ENCODE assay signal across 10 cellular contexts in the genomic region with DNA sequence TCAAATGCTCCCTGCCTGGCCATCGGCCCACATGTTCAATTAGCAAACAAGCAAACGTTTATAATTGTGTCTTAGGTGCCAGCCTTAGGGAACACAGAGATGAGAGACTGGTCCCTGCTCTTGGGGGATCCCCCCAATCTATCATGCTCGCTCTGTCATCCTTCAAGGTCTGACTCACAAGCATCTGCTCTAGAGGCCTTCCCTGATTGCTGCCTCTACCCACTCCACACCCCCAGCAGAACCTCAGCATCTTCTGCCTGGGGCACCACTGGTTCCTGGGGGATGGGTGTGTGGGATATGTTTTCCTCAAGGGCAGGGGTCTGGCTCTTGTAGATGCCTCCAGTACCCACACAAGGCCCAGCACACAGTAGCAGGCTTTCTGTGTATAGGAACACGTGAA. TPM values are rescaled to one million over a fixed set of nuclear protein-coding genes. Genes with fewer than 3 reads are reported as not detected.
DNase-seq lines count a peak whose midpoint lies in the region; ATAC-seq and TF ChIP-seq lines count a peak whose summit lies in the region.
"Had no signal": no experiment of that assay in that cellular context is flagged by ENCODE, and none has a peak within 500 bp of the region (broad histone marks: within the 10 kb centered on the region; RNA-seq: fewer than 3 reads in every experiment).

No MANE protein-coding gene starts in this region.

- H3K9me3 ChIP-seq in SK-N-SH, result no peaks in the 10 kb centered on the region
- H3K9me3 ChIP-seq: stomach had no signal

- peak overlapping the region; percentile 50 for H3K27ac Mint-ChIP-seq in activated naive CD8-positive, alpha-beta T cell treated with anti-CD3 and anti-CD28 coated beads, Interleukin-2, amount 50 U/mL, for 24 hours

- no peaks in the 10 kb centered on the region for H4K20me1 ChIP-seq in SK-N-SH (ENCODE audit: insufficient read depth)

- no peaks in the 10 kb centered on the region for H3K79me2 ChIP-seq in SK-N-SH (ENCODE audit: insufficient read depth)

- no peaks in the 10 kb centered on the region for H3K9me2 ChIP-seq in SK-N-SH

- no peaks in the 10 kb centered on the region for H3F3A ChIP-seq in SK-N-SH (replicated peaks; ENCODE audit: insufficient read depth)

- no peaks in the 10 kb centered on the region for H3K9me3 Mint-ChIP-seq in activated naive CD8-positive, alpha-beta T cell treated with anti-CD3 and anti-CD28 coated beads, Interleukin-2, amount 50 U/mL, for 24 hours

- no peak overlapping the region for H3K27ac ChIP-seq in SK-N-SH (ENCODE audit: low read depth in 2 of 2, low read length in 1 of 2)

- no peaks in the 10 kb centered on the region for H3K27me3 ChIP-seq in SK-N-SH (ENCODE audit: insufficient read depth)

- H3K4me1 ChIP-seq in SK-N-SH (ENCODE audit: control insufficient read depth in 1 of 2, insufficient read depth in 2 of 2, low read depth in 1 of 2, low read length in 1 of 2), result no peaks in the 10 kb centered on the region; a peak in 1 of 4 replicates

- 87% methylated on average over 2 of the region's 4 CpGs for WGBS in SK-N-SH (ENCODE audit: low lambda C conversion rate)

- H3K4me3 Mint-ChIP-seq in activated naive CD8-positive, alpha-beta T cell treated with anti-CD3 and anti-CD28 coated beads, Interleukin-2, amount 50 U/mL, for 24 hours, result no peak overlapping the region

- CTCF ChIA-PET in SK-N-SH (lab: Yijun Ruan, JAX), result no interaction called here

- peaks cover 2% of the 10 kb centered on the region for H3K36me3 Mint-ChIP-seq in activated naive CD8-positive, alpha-beta T cell treated with anti-CD3 and anti-CD28 coated beads, Interleukin-2, amount 50 U/mL, for 24 hours (ENCODE audit: low read depth)

- no peak for TF ChIP-seq RAD21 in SK-N-SH (IDR thresholded peaks at IDR 0.05; ENCODE audit: low read length)

- H3K27me3 Mint-ChIP-seq in activated naive CD8-positive, alpha-beta T cell treated with anti-CD3 and anti-CD28 coated beads, Interleukin-2, amount 50 U/mL, for 24 hours, result peaks cover 3% of the 10 kb centered on the region

- no peak overlapping the region for H3K9ac ChIP-seq in SK-N-SH

- no peak overlapping the region for H3K4me2 ChIP-seq in SK-N-SH

- TF ChIP-seq CTCF in SK-N-SH (IDR thresholded peaks at IDR 0.05), result no peak

- peak; percentile 52 for DNase-seq in activated T-cell treated with anti-CD3 and anti-CD28 coated beads for 24 hours (ENCODE audit: low read depth)
- DNase-seq in activated T-cell treated with anti-CD3 and anti-CD28 coated beads, Interleukin-2, amount 50 U/mL, for 1 hour, result no peak
- DNase-seq in activated naive CD8-positive, alpha-beta T cell treated with anti-CD3 and anti-CD28 coated beads, Interleukin-2, amount 50 U/mL, for 24 hours, result no peak
- peak; percentile 36 to 49 for DNase-seq in stimulated activated CD8-positive, alpha-beta memory T cell treated with anti-CD3 and anti-CD28 coated beads, Interleukin-15, amount 100 ng/mL, for 48 hours (ENCODE audit: low read depth in 2 of 2)
- no peak for DNase-seq in SK-N-SH
- DNase-seq in amygdala (lab: John Stamatoyannopoulos, UW), result no peak
- DNase-seq: left cardiac atrium, stomach had no signal

- no peak overlapping the region for H2AFZ ChIP-seq in SK-N-SH (ENCODE audit: low read depth)

- POLR2A ChIA-PET in SK-N-SH (lab: Yijun Ruan, JAX), result no interaction called here

- H3K36me3 ChIP-seq in SK-N-SH (replicated peaks in 1 of 2; ENCODE audit: control insufficient read depth in 1 of 2, insufficient read depth in 2 of 2, low read length in 1 of 2), result no peaks in the 10 kb centered on the region
- H3K36me3 ChIP-seq: stomach had no signal

- no peak overlapping the region for H3K4me3 ChIP-seq in SK-N-SH (ENCODE audit: low read depth in 2 of 2, low read length in 1 of 2)
- H3K4me3 ChIP-seq: stomach had no signal

- ATAC-seq in HG03378 (IDR thresholded peaks at IDR 0.05; ENCODE audit: unreplicated experiment) (peak; percentile 31), HG03469 (IDR thresholded peaks at IDR 0.05; ENCODE audit: unreplicated experiment) (no peak)
- peak; percentile 82 for ATAC-seq in activated naive CD8-positive, alpha-beta T cell treated with anti-CD3 and anti-CD28 coated beads, Interleukin-2, amount 50 U/mL, for 24 hours
- ATAC-seq: left cardiac atrium had no signal

- H3K4me1 Mint-ChIP-seq in activated naive CD8-positive, alpha-beta T cell treated with anti-CD3 and anti-CD28 coated beads, Interleukin-2, amount 50 U/mL, for 24 hours, result peaks cover 59% of the 10 kb centered on the region

- TF ChIP-seq EP300 in SK-N-SH (IDR thresholded peaks at IDR 0.05; ENCODE audit: borderline replicate concordance in 1 of 2, low read depth in 1 of 2, low read length in 1 of 2), result no peak

TF ChIP-seq in SK-N-SH, 30 proteins besides CTCF, POLR2A, EP300 and RAD21:
- TF ChIP-seq POLR2AphosphoS5 (IDR thresholded peaks at IDR 0.05; ENCODE audit: low read depth, low read length) (no peak), TCF12 (IDR thresholded peaks at IDR 0.05) (no peak), TEAD4 (IDR thresholded peaks at IDR 0.05; ENCODE audit: borderline replicate concordance, insufficient read depth) (no peak), MEF2A (IDR thresholded peaks at IDR 0.05; ENCODE audit: borderline replicate concordance, low read depth) (no peak), MXI1 (IDR thresholded peaks at IDR 0.05; ENCODE audit: low read depth, low read length) (no peak), CHD2 (IDR thresholded peaks at IDR 0.05; ENCODE audit: low read length, partially characterized antibody) (no peak), ELF1 (IDR thresholded peaks at IDR 0.05) (no peak), GATA2 (CRISPR knock-in tag; IDR thresholded peaks at IDR 0.05) (no peak), RFX5 (IDR thresholded peaks at IDR 0.05; ENCODE audit: low read length) (no peak)
- TF ChIP-seq, protein P1, sequence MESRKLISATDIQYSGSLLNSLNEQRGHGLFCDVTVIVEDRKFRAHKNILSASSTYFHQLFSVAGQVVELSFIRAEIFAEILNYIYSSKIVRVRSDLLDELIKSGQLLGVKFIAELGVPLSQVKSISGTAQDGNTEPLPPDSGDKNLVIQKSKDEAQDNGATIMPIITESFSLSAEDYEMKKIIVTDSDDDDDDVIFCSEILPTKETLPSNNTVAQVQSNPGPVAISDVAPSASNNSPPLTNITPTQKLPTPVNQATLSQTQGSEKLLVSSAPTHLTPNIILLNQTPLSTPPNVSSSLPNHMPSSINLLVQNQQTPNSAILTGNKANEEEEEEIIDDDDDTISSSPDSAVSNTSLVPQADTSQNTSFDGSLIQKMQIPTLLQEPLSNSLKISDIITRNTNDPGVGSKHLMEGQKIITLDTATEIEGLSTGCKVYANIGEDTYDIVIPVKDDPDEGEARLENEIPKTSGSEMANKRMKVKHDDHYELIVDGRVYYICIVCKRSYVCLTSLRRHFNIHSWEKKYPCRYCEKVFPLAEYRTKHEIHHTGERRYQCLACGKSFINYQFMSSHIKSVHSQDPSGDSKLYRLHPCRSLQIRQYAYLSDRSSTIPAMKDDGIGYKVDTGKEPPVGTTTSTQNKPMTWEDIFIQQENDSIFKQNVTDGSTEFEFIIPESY (IDR thresholded peaks at IDR 0.05; ENCODE audit: borderline replicate concordance, low read depth), result no peak

RNA-seq across cellular contexts. Expression of a gene that starts 2.1 kb away (rescaled TPM):
- not detected in 2 replicates for polyA plus RNA-seq in SK-N-SH (2012; rRNA removed)
- polyA plus RNA-seq in SK-N-SH (2012; cell fraction: cytosol; rRNA removed), result not detected in 2 replicates
- polyA plus RNA-seq in SK-N-SH (2012; cell fraction: nucleus; rRNA removed), result 0.01 TPM in 1 of 2 replicates, not detected in the other

RNA-seq across cellular contexts. Expression of a gene that starts 33.1 kb away (rescaled TPM):
- polyA plus RNA-seq in SK-N-SH (2012; rRNA removed), result 3.1 and 8.5 TPM in 2 replicates
- 3.2 and 4.4 TPM in 2 replicates for polyA plus RNA-seq in SK-N-SH (2012; cell fraction: cytosol; rRNA removed)
- polyA plus RNA-seq in SK-N-SH (2012; cell fraction: nucleus; rRNA removed), result 19.2 and 28.1 TPM in 2 replicates

RNA-seq across cellular contexts. Expression of a gene that starts 34.9 kb away (rescaled TPM):
- polyA plus RNA-seq in SK-N-SH (2012; rRNA removed), result 29.0 and 35.6 TPM in 2 replicates
- polyA plus RNA-seq in SK-N-SH (2012; cell fraction: cytosol; rRNA removed), result 19.6 and 33.1 TPM in 2 replicates
- polyA plus RNA-seq in SK-N-SH (2012; cell fraction: nucleus; rRNA removed), result 13.8 and 14.8 TPM in 2 replicates

Comparison
In these comparisons a context has a peak if more than half of its experiments do, and no peak if none do; other contexts are left out.
1. DNase-seq: peak in activated T-cell treated with anti-CD3 and anti-CD28 coated beads for 24 hours (single experiment) and stimulated activated CD8-positive, alpha-beta memory T cell treated with anti-CD3 and anti-CD28 coated beads, Interleukin-15, amount 100 ng/mL, for 48 hours (2 of 2); none in activated T-cell treated with anti-CD3 and anti-CD28 coated beads, Interleukin-2, amount 50 U/mL, for 1 hour (single experiment), activated naive CD8-positive, alpha-beta T cell treated with anti-CD3 and anti-CD28 coated beads, Interleukin-2, amount 50 U/mL, for 24 hours (single experiment), SK-N-SH (single experiment) and amygdala (0 of 56).